In the genomic region with DNA sequence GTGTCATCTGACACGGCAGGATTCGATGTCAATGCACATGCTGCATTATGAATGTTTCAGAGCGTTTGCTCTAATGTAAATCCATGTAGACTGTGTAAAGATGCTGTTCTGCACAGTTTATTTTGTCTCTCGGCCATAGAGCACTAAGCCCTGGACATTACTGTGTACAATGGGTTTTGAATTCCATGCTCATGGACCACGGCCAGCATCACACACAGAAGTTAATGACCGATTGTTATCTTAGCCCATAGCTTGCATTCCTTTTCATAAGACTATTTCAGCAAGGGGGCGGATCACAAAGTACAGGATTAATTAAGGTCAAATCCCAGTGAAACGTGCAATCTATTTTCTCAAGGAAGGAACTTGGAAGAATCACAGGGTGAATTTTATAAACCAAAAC, we compare ENCODE assay signal across 14 cellular contexts.
DNase-seq lines count a peak whose midpoint lies in the region; ATAC-seq and TF ChIP-seq lines count a peak whose summit lies in the region.
"Had no signal": no experiment of that assay in that cellular context is flagged by ENCODE, and none has a peak within 500 bp of the region (broad histone marks: within the 10 kb centered on the region; RNA-seq: fewer than 3 reads in every experiment).

No MANE protein-coding gene starts in this region.

- no peaks in the 10 kb centered on the region for H3K27me3 ChIP-seq in SJCRH30

- ATAC-seq in GM19351 (IDR thresholded peaks at IDR 0.05; ENCODE audit: unreplicated experiment), result no peak
- ATAC-seq: left lobe of liver had no signal

- H3K9me3 ChIP-seq in SJCRH30 (replicated peaks), result no peaks in the 10 kb centered on the region

- no peak overlapping the region for H3K4me3 Mint-ChIP-seq in CD14-positive monocyte
- H3K4me3 Mint-ChIP-seq: activated CD4-positive, alpha-beta memory T cell treated with anti-CD3 and anti-CD28 coated beads, Interleukin-2, amount 10 ng/mL, durations not matched to agents 7 days and 5 days had no signal

- intact Hi-C loops in CD14-positive monocyte (cut with micrococcal nuclease), result no loop called here

- TF ChIP-seq CTCF in CD14-positive monocyte (IDR thresholded peaks at IDR 0.05), result no peak

- peaks cover 0 to 3% (median 0%) of the 10 kb centered on the region in 7 donors for H3K9me3 Mint-ChIP-seq in CD14-positive monocyte
- H3K9me3 Mint-ChIP-seq: activated CD4-positive, alpha-beta memory T cell treated with anti-CD3 and anti-CD28 coated beads, Interleukin-2, amount 10 ng/mL, durations not matched to agents 7 days and 5 days had no signal

- no peaks in the 10 kb centered on the region for H3K36me3 Mint-ChIP-seq in CD14-positive monocyte

- peaks cover 0 to 2% (median 0%) of the 10 kb centered on the region in 3 donors for H3K27me3 Mint-ChIP-seq in CD14-positive monocyte (ENCODE audit: low read depth in 3 of 3)
- H3K27me3 Mint-ChIP-seq: activated CD4-positive, alpha-beta memory T cell treated with anti-CD3 and anti-CD28 coated beads, Interleukin-2, amount 10 ng/mL, durations not matched to agents 7 days and 5 days had no signal

- H3K4me1 ChIP-seq in SJCRH30, result peaks cover 25% of the 10 kb centered on the region

- H3K27ac Mint-ChIP-seq in CD14-positive monocyte, result no peak overlapping the region
- H3K27ac Mint-ChIP-seq: activated CD4-positive, alpha-beta memory T cell treated with anti-CD3 and anti-CD28 coated beads, Interleukin-2, amount 10 ng/mL, durations not matched to agents 7 days and 5 days had no signal

- H3K36me3 ChIP-seq in SJCRH30, result no peaks in the 10 kb centered on the region

- peak overlapping the region; percentile 18; the same call in 1 of the 2 replicates for H3K27ac ChIP-seq in SJCRH30
- H3K27ac ChIP-seq: epithelial cell of prostate, SK-N-MC had no signal

- H3K4me3 ChIP-seq in SJCRH30, result no peak overlapping the region
- H3K4me3 ChIP-seq: SK-N-MC had no signal

- DNase-seq in EL (peak; percentile 93), SJCRH30 (peak; percentile 70 to 80), fibroblast of peridontal ligament (ENCODE audit: extremely low read depth) (peak; percentile 94), pons (ENCODE audit: low spot score) (peak; percentile 58), NCI-H2171 (lab: John Stamatoyannopoulos, UW) (no peak), CD14-positive monocyte (ENCODE audit: low spot score) (no peak), iPS-NIHi7 (ENCODE audit: extremely low spot score) (no peak)
- DNase-seq: activated CD4-positive, alpha-beta memory T cell treated with anti-CD3 and anti-CD28 coated beads, Interleukin-2, amount 10 ng/mL, durations not matched to agents 7 days and 5 days; DMS 273 treated with DMSO at 0.1 percent for 48 hours; NCI-H446 treated with DMSO at 0.1 percent for 48 hours had no signal

- H3K4me1 Mint-ChIP-seq in CD14-positive monocyte, result no peaks in the 10 kb centered on the region
- H3K4me1 Mint-ChIP-seq: activated CD4-positive, alpha-beta memory T cell treated with anti-CD3 and anti-CD28 coated beads, Interleukin-2, amount 10 ng/mL, durations not matched to agents 7 days and 5 days had no signal

Comparison
In these comparisons a context has a peak if more than half of its experiments do, and no peak if none do; other contexts are left out.
1. DNase-seq: peak in EL (single experiment), SJCRH30 (2 of 2), fibroblast of peridontal ligament (single experiment) and pons (single experiment); none in NCI-H2171 (single experiment), CD14-positive monocyte (single experiment) and iPS-NIHi7 (single experiment).